ENCODE assay signal across 21 cellular contexts in the genomic region with DNA sequence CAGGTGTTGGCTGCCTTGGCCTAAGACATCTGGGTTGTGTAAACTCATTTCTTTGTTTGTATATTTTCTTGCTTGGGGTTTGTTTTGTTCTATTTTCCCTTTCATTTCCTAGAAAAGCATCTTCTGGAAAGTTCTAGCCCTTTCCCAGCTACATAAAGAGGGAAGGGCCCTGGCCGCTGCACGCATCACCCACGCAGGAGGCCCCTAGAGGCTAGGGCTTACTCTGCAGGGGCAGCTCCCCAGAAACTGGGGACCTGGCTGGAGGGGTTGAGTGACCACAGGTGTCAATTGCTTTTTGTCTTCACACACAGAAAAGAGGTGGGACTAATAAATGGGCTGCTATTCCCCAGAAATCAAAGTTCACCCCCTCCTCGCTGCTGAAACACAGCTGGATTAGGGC.
"Had no signal": no experiment of that assay in that cellular context is flagged by ENCODE, and none has a peak within 500 bp of the region (broad histone marks: within the 10 kb centered on the region; RNA-seq: fewer than 3 reads in every experiment).

No MANE protein-coding gene starts in this region.

- ATAC-seq: left colon; natural killer cell; psoas muscle; stimulated activated naive B cell treated with anti-CD40 and anti-IgM and Interleukin-4, amounts not matched to agents 10 μg/mL and 1 μg/mL and 100 μg/mL, for 72 hours had no signal

- H3K4me3 Mint-ChIP-seq: immature natural killer cell; memory B cell; natural killer cell; stimulated activated naive B cell treated with anti-CD40 and anti-IgM and Interleukin-4, amounts not matched to agents 10 μg/mL and 1 μg/mL and 100 μg/mL, for 72 hours; stimulated activated naive CD8-positive, alpha-beta T cell treated with anti-CD3 and anti-CD28 coated beads, Interleukin-15, Interleukin-2, amounts not matched to agents 100 ng/mL and 50 ng/mL, for 24 hours had no signal

- DNase-seq: cerebellar nuclear complex; effector CD4-positive, alpha-beta T cell; heart left ventricle; immature natural killer cell; kidney glomerular epithelial cell; left colon; natural killer cell; occipital lobe; ovary; psoas muscle; right cardiac atrium; stimulated activated CD4-positive, alpha-beta T cell treated with anti-CD3 and anti-CD28 coated beads, Interleukin-2, amount 100 ng/mL, for 48 hours; stimulated activated naive B cell treated with anti-CD40 and anti-IgM and Interleukin-4, amounts not matched to agents 10 μg/mL and 1 μg/mL and 100 μg/mL, for 72 hours; upper lobe of left lung had no signal

- H3K36me3 Mint-ChIP-seq: immature natural killer cell, natural killer cell had no signal

- H3K4me3 ChIP-seq: dorsolateral prefrontal cortex, heart left ventricle, lung, ovary, psoas muscle, sigmoid colon, thoracic aorta, tibial nerve, upper lobe of left lung had no signal

- H3K27ac ChIP-seq: heart left ventricle, ovary, psoas muscle, sigmoid colon, thoracic aorta, tibial nerve had no signal

- H3K27ac Mint-ChIP-seq: immature natural killer cell; memory B cell; natural killer cell; stimulated activated naive B cell treated with anti-CD40 and anti-IgM and Interleukin-4, amounts not matched to agents 10 μg/mL and 1 μg/mL and 100 μg/mL, for 72 hours; stimulated activated naive CD8-positive, alpha-beta T cell treated with anti-CD3 and anti-CD28 coated beads, Interleukin-15, Interleukin-2, amounts not matched to agents 100 ng/mL and 50 ng/mL, for 24 hours had no signal

- H3K9me3 ChIP-seq: heart left ventricle, ovary, psoas muscle, sigmoid colon, thoracic aorta, tibial nerve, upper lobe of left lung had no signal

- H3K27me3 ChIP-seq: dorsolateral prefrontal cortex, heart left ventricle, ovary, sigmoid colon, tibial nerve, upper lobe of left lung had no signal

- H3K36me3 ChIP-seq: ovary had no signal

- H3K4me1 Mint-ChIP-seq: memory B cell had no signal

- H3K9me3 Mint-ChIP-seq: immature natural killer cell; memory B cell; natural killer cell; stimulated activated naive B cell treated with anti-CD40 and anti-IgM and Interleukin-4, amounts not matched to agents 10 μg/mL and 1 μg/mL and 100 μg/mL, for 72 hours; stimulated activated naive CD8-positive, alpha-beta T cell treated with anti-CD3 and anti-CD28 coated beads, Interleukin-15, Interleukin-2, amounts not matched to agents 100 ng/mL and 50 ng/mL, for 24 hours had no signal

- H3K4me1 ChIP-seq: psoas muscle, tibial nerve had no signal

- H3K27me3 Mint-ChIP-seq: memory B cell; stimulated activated naive B cell treated with anti-CD40 and anti-IgM and Interleukin-4, amounts not matched to agents 10 μg/mL and 1 μg/mL and 100 μg/mL, for 72 hours; stimulated activated naive CD8-positive, alpha-beta T cell treated with anti-CD3 and anti-CD28 coated beads, Interleukin-15, Interleukin-2, amounts not matched to agents 100 ng/mL and 50 ng/mL, for 24 hours had no signal
